17 cellular contexts compared by ENCODE assay signal in genomic region chr1:205667909-205668643, GRCh38. TPM values are rescaled to one million over a fixed set of nuclear protein-coding genes. Genes with fewer than 3 reads are reported as not detected.
DNase-seq lines count a peak whose midpoint lies in the region; ATAC-seq, FAIRE-seq and TF ChIP-seq lines count a peak whose summit lies in the region.
"Had no signal": no experiment of that assay in that cellular context is flagged by ENCODE, and none has a peak within 500 bp of the region (broad histone marks: within the 10 kb centered on the region; RNA-seq: fewer than 3 reads in every experiment).

No MANE protein-coding gene starts in this region.

- no peaks in the 10 kb centered on the region for H3K9me3 ChIP-seq in mesenchymal stem cell (ENCODE audit: control insufficient read depth, low read length)
- H3K9me3 ChIP-seq: breast epithelium, upper lobe of right lung had no signal

- DNase-seq in GM13977 (ENCODE audit: low spot score) (peak; percentile 34), bronchial epithelial cell (ENCODE audit: low read depth) (peak; percentile 13), mesenchymal stem cell (no peak), SKM-1 treated with dmso at 0.1 percent for 144 hours (lab: John Stamatoyannopoulos, UW; ENCODE audit: unreplicated experiment) (no peak), glomerular visceral epithelial cell (ENCODE audit: extremely low spot score) (no peak)
- DNase-seq: activated CD8-positive, alpha-beta memory T cell treated with anti-CD3 and anti-CD28 coated beads for 24 hours; NCI-H146; NCI-H510A treated with DMSO at 0.1 percent for 48 hours; T1000; upper lobe of right lung had no signal

- H3K4me3 ChIP-seq in bronchial epithelial cell (ENCODE audit: low read depth, low read length) (no peak overlapping the region), mesenchymal stem cell (ENCODE audit: insufficient read depth in 1 of 2, low read depth in 1 of 2, low read length in 2 of 2) (no peak overlapping the region)
- H3K4me3 ChIP-seq: breast epithelium, hepatocyte, upper lobe of right lung had no signal

- H3K27me3 ChIP-seq in bronchial epithelial cell (ENCODE audit: control insufficient read depth, insufficient read depth, low read length) (no peaks in the 10 kb centered on the region), mesenchymal stem cell (ENCODE audit: control insufficient read depth in 1 of 2, insufficient read depth in 1 of 2, low read length in 2 of 2) (peaks cover 0 to 37% of the 10 kb centered on the region in 2 experiments)
- H3K27me3 ChIP-seq: breast epithelium, hepatocyte, upper lobe of right lung had no signal

- no peak overlapping the region for H2AK5ac ChIP-seq in mesenchymal stem cell (ENCODE audit: low read length, severe bottlenecking)

- H3K36me3 ChIP-seq in bronchial epithelial cell (ENCODE audit: control insufficient read depth, insufficient read depth, low read length) (no peaks in the 10 kb centered on the region), mesenchymal stem cell (ENCODE audit: control insufficient read depth in 1 of 2, insufficient read depth in 2 of 2, low read depth in 1 of 2, low read length in 2 of 2) (peaks cover 0 to 13% of the 10 kb centered on the region in 2 experiments)
- H3K36me3 ChIP-seq: breast epithelium, upper lobe of right lung had no signal

- no peak overlapping the region for H2BK120ac ChIP-seq in mesenchymal stem cell (ENCODE audit: low read depth, low read length)

- H2BK5ac ChIP-seq in mesenchymal stem cell (ENCODE audit: low read depth, low read length, poor library complexity, severe bottlenecking) = no peak overlapping the region

- H2AFZ ChIP-seq in mesenchymal stem cell (ENCODE audit: low read depth, low read length) = no peak overlapping the region
- H2AFZ ChIP-seq: hepatocyte, parathyroid adenoma had no signal

- FAIRE-seq in bronchial epithelial cell (lab: Jason Lieb, UNC) = no peak

- H3K23ac ChIP-seq in mesenchymal stem cell (ENCODE audit: low read length in 2 of 2) = no peak overlapping the region

- H3K4ac ChIP-seq in mesenchymal stem cell (ENCODE audit: low read depth in 1 of 2, low read length in 2 of 2) = no peak overlapping the region

- H2BK12ac ChIP-seq in mesenchymal stem cell (ENCODE audit: low read length in 2 of 2) = no peak overlapping the region

- no peak overlapping the region for H3K9ac ChIP-seq in mesenchymal stem cell (ENCODE audit: low read length)
- H3K9ac ChIP-seq: parathyroid adenoma had no signal

- H2BK15ac ChIP-seq in mesenchymal stem cell (ENCODE audit: low read depth, poor library complexity, severe bottlenecking) = peak overlapping the region; percentile 6

- no peak overlapping the region for H4K91ac ChIP-seq in mesenchymal stem cell (ENCODE audit: low read length)

- no peak overlapping the region for H4K8ac ChIP-seq in mesenchymal stem cell (ENCODE audit: low read length)

- no peak for ATAC-seq in GM21786 (IDR thresholded peaks at IDR 0.05; ENCODE audit: unreplicated experiment)
- no peak for ATAC-seq in HG03439 (IDR thresholded peaks at IDR 0.05; ENCODE audit: unreplicated experiment)

- WGBS in mesenchymal stem cell = 93% methylated on average over 11 of the region's 11 CpGs

- H3K27ac ChIP-seq in 22Rv1 (peak overlapping the region; percentile 32), mesenchymal stem cell (ENCODE audit: low read length, poor library complexity, severe bottlenecking) (no peak overlapping the region)
- H3K27ac ChIP-seq: breast epithelium, epithelial cell of prostate, hepatocyte, parathyroid adenoma, upper lobe of right lung had no signal

- TF ChIP-seq CTCF in 22Rv1 (IDR thresholded peaks at IDR 0.05) = no peak
- TF ChIP-seq CTCF in GM13977 (IDR thresholded peaks at IDR 0.05; ENCODE audit: extremely low read depth, insufficient read depth, missing control alignments) = no peak
- no peak for TF ChIP-seq CTCF in bronchial epithelial cell (IDR thresholded peaks at IDR 0.05; ENCODE audit: insufficient read depth, low read length, severe bottlenecking)

- in situ Hi-C loops in GM13977 (cut with MboI; ENCODE audit: low pct_unique_long_range_greater_than_20kb, low sequenced_read_pairs, unreplicated experiment) = loop anchor here (5.0 to 10.0 kb wide), 2 partner anchors 39 to 143 kb away; no protein-coding TSS in a partner anchor

- no peak overlapping the region for H3K4me2 ChIP-seq in mesenchymal stem cell (ENCODE audit: low read length, poor library complexity, severe bottlenecking)
- H3K4me2 ChIP-seq: hepatocyte had no signal

- H3K79me1 ChIP-seq in mesenchymal stem cell (replicated peaks; ENCODE audit: low read length, poor library complexity, severe bottlenecking) = peaks cover 52% of the 10 kb centered on the region

- H3K14ac ChIP-seq in mesenchymal stem cell (ENCODE audit: low read length in 2 of 2) = no peak overlapping the region

- peaks cover 54% of the 10 kb centered on the region for H3K4me1 ChIP-seq in mesenchymal stem cell (ENCODE audit: control insufficient read depth, insufficient read depth, low read depth, low read length)
- H3K4me1 ChIP-seq: parathyroid adenoma, upper lobe of right lung had no signal

- no peak overlapping the region for H3K18ac ChIP-seq in mesenchymal stem cell (ENCODE audit: low read depth in 1 of 2, low read length in 2 of 2)

RNA-seq across cellular contexts. Expression of gene SLC45A3, which starts 12.2 kb away (rescaled TPM):
- 0.77 and 0.79 TPM in 2 replicates for total RNA-seq in bronchial epithelial cell
- polyA plus RNA-seq in mesenchymal stem cell (2013, experiment 1 of 2) = 4.2 TPM
- 4.5 TPM for polyA plus RNA-seq in mesenchymal stem cell (2013, experiment 2 of 2)

RNA-seq across cellular contexts. Expression of gene ELK4, which starts 36.3 kb away (rescaled TPM):
- total RNA-seq in bronchial epithelial cell = 10.2 and 10.8 TPM in 2 replicates
- polyA plus RNA-seq in mesenchymal stem cell (2013, experiment 1 of 2) = 12.7 TPM
- polyA plus RNA-seq in mesenchymal stem cell (2013, experiment 2 of 2) = 12.6 TPM

Comparison
In these comparisons a context has a peak if more than half of its experiments do, and no peak if none do; other contexts are left out.
1. DNase-seq: peak in GM13977 (single experiment) and bronchial epithelial cell (single experiment); none in mesenchymal stem cell (single experiment), SKM-1 treated with dmso at 0.1 percent for 144 hours (single experiment) and glomerular visceral epithelial cell (single experiment).